ENCODE assay signal across 15 cellular contexts in genomic region chr14:96001866-96002510, GRCh38. TPM values are rescaled to one million over a fixed set of nuclear protein-coding genes. Genes with fewer than 3 reads are reported as not detected.
DNase-seq lines count a peak whose midpoint lies in the region; ATAC-seq and TF ChIP-seq lines count a peak whose summit lies in the region.
"Had no signal": no experiment of that assay in that cellular context is flagged by ENCODE, and none has a peak within 500 bp of the region (broad histone marks: within the 10 kb centered on the region; RNA-seq: fewer than 3 reads in every experiment).

No MANE protein-coding gene starts in this region.

- H3K4me3 Mint-ChIP-seq in progenitor cell of endocrine pancreas (ENCODE audit: low read depth), result no peak overlapping the region
- H3K4me3 Mint-ChIP-seq: B cell; effector memory CD8-positive, alpha-beta T cell had no signal

- H3K36me3 Mint-ChIP-seq in progenitor cell of endocrine pancreas (ENCODE audit: insufficient read depth), result peaks cover 3% of the 10 kb centered on the region

- H3K27me3 Mint-ChIP-seq in progenitor cell of endocrine pancreas, result peaks cover 9% of the 10 kb centered on the region

- peaks cover 17% of the 10 kb centered on the region for H3K9me3 Mint-ChIP-seq in progenitor cell of endocrine pancreas (ENCODE audit: low read depth)

- peaks cover 22% of the 10 kb centered on the region for H3K27me3 ChIP-seq in foreskin keratinocyte

- H3K4me1 Mint-ChIP-seq in progenitor cell of endocrine pancreas (ENCODE audit: low read depth), result no peaks in the 10 kb centered on the region
- H3K4me1 Mint-ChIP-seq: B cell had no signal

- TF ChIP-seq CTCF in foreskin keratinocyte (conservative IDR thresholded peaks at IDR 0.05), result no peak
- TF ChIP-seq CTCF in progenitor cell of endocrine pancreas (IDR thresholded peaks at IDR 0.05; ENCODE audit: unreplicated experiment), result no peak

- H3K27ac Mint-ChIP-seq in progenitor cell of endocrine pancreas, result no peak overlapping the region
- H3K27ac Mint-ChIP-seq: B cell; effector memory CD8-positive, alpha-beta T cell had no signal

- no peaks in the 10 kb centered on the region for H3K4me1 ChIP-seq in foreskin keratinocyte
- H3K4me1 ChIP-seq: psoas muscle had no signal

- peak; percentile 11 for ATAC-seq in foreskin keratinocyte
- ATAC-seq: effector memory CD8-positive, alpha-beta T cell; psoas muscle had no signal

- H3K27ac ChIP-seq in foreskin keratinocyte, result no peak overlapping the region
- H3K27ac ChIP-seq: hepatocyte, psoas muscle, thoracic aorta had no signal

- DNase-seq in AG08395 (ENCODE audit: low spot score) (peak; percentile 37), H4 (ENCODE audit: low spot score) (peak; percentile 31), NCI-H345 (lab: John Stamatoyannopoulos, UW) (peak; percentile 58), foreskin keratinocyte (no peak), HPDE6-E6E7 (ENCODE audit: extremely low spot score) (no peak), progenitor cell of endocrine pancreas (ENCODE audit: low spot score, unreplicated experiment) (no peak), SW480 (ENCODE audit: low spot score) (no peak)
- DNase-seq in activated CD4-positive, alpha-beta T cell treated with anti-CD3 and anti-CD28 coated beads for 4 hours, result no peak
- DNase-seq: aorta; effector memory CD8-positive, alpha-beta T cell; GOT3; psoas muscle had no signal

RNA-seq across cellular contexts. Expression of gene C14orf132, which starts 37.2 kb away (rescaled TPM):
- 7.4 and 9.4 TPM in 2 replicates for total RNA-seq in H4 (2014; rRNA removed; shearing (Covaris generic))
- total RNA-seq in foreskin keratinocyte (0.17 and 0.35 TPM in 2 replicates), progenitor cell of endocrine pancreas (49.6 and 58.3 TPM in 2 replicates)
- 0.23 and 0.43 TPM in 2 replicates for polyA plus RNA-seq in foreskin keratinocyte

Comparison
In these comparisons a context has a peak if more than half of its experiments do, and no peak if none do; other contexts are left out.
1. DNase-seq: peak in AG08395 (single experiment), H4 (single experiment) and NCI-H345 (single experiment); none in foreskin keratinocyte (0 of 2), HPDE6-E6E7 (single experiment), progenitor cell of endocrine pancreas (single experiment), SW480 (single experiment) and activated CD4-positive, alpha-beta T cell treated with anti-CD3 and anti-CD28 coated beads for 4 hours (0 of 2).